8 cellular contexts compared by ENCODE assay signal in genomic region chr10:119209050-119209735, GRCh38. TPM values are rescaled to one million over a fixed set of nuclear protein-coding genes. Genes with fewer than 3 reads are reported as not detected.
DNase-seq lines count a peak whose midpoint lies in the region; ATAC-seq, FAIRE-seq and TF ChIP-seq lines count a peak whose summit lies in the region.

No MANE protein-coding gene starts in this region.

- TF ChIP-seq CTCF in AG09319 (IDR thresholded peaks at IDR 0.05; ENCODE audit: low read depth, low read length): peak; percentile 87
- peak; percentile 68 to 82 (median 74) for TF ChIP-seq CTCF in heart left ventricle (IDR thresholded peaks at IDR 0.05)
- TF ChIP-seq CTCF in uterus (IDR thresholded peaks at IDR 0.05): peak; percentile 63 to 82 (median 76)

- WGBS in heart left ventricle, 4 donors: 2 to 4% (median 3%) methylated on average over 15 of the region's 15 CpGs

- no peaks in the 10 kb centered on the region for H3K27me3 ChIP-seq in adipocyte (replicated peaks; ENCODE audit: control insufficient read depth, insufficient read depth, low read length)
- H3K27me3 ChIP-seq in heart left ventricle: no peaks in the 10 kb centered on the region
- H3K27me3 ChIP-seq in uterus: no peaks in the 10 kb centered on the region

- intact Hi-C loops in heart left ventricle (cut with DNase I) (loop anchor here in 7 of 10 donors (2.0 to 10.0 kb wide), 12 partner anchors 43 to 386 kb away; partner anchors contain the start of gene TIAL1 (in 1 of the 7)), uterus (cut with DNase I; ENCODE audit: low total_unique reads) (loop anchor here (5.0 kb wide), 1 partner anchor 43 kb away; no protein-coding TSS in a partner anchor)

- H3K27ac ChIP-seq in SK-N-MC (peak overlapping the region; percentile 88), heart left ventricle (peak overlapping the region; percentile 93 to 100 (median 98)), uterus (peak overlapping the region; percentile 99 to 100)

- H3K4me1 ChIP-seq in adipocyte (ENCODE audit: control insufficient read depth, insufficient read depth, low read length) (peaks cover 57% of the 10 kb centered on the region), heart left ventricle (peaks cover 3 to 69% (median 51%) of the 10 kb centered on the region in 12 donors), uterus (peaks cover 0 to 6% of the 10 kb centered on the region in 2 donors)

- H3K9ac ChIP-seq in SK-N-MC (ENCODE audit: insufficient read length) (peak overlapping the region; percentile 81), adipocyte (ENCODE audit: low read length) (peak overlapping the region; percentile 90)

- FAIRE-seq in H54 (lab: Jason Lieb, UNC): no peak

- ATAC-seq in heart left ventricle (peak in 2 of 4 donors; percentile 29 to 30), GM21723 (IDR thresholded peaks at IDR 0.05; ENCODE audit: unreplicated experiment) (no peak)

- TF ChIP-seq POLR2A in H54 (IDR thresholded peaks at IDR 0.05; ENCODE audit: low read depth, low read length): no peak
- TF ChIP-seq POLR2A in heart left ventricle (IDR thresholded peaks at IDR 0.05): no peak
- TF ChIP-seq POLR2A in uterus (IDR thresholded peaks at IDR 0.05): no peak

- peaks cover 4% of the 10 kb centered on the region; the same call in 1 of the 2 replicates for H3K36me3 ChIP-seq in SK-N-MC (ENCODE audit: insufficient read depth, low read length)
- no peaks in the 10 kb centered on the region for H3K36me3 ChIP-seq in adipocyte (ENCODE audit: control insufficient read depth, insufficient read depth, low read length, severe bottlenecking)
- H3K36me3 ChIP-seq in heart left ventricle: peaks cover 0 to 10% (median 4%) of the 10 kb centered on the region in 9 donors
- no peaks in the 10 kb centered on the region for H3K36me3 ChIP-seq in uterus

- no peaks in the 10 kb centered on the region for H3K9me3 ChIP-seq in SK-N-MC (ENCODE audit: low read depth, low read length)
- no peaks in the 10 kb centered on the region for H3K9me3 ChIP-seq in adipocyte (ENCODE audit: control insufficient read depth, low read length)
- no peaks in the 10 kb centered on the region for H3K9me3 ChIP-seq in heart left ventricle
- no peaks in the 10 kb centered on the region for H3K9me3 ChIP-seq in uterus

- DNase-seq in AG09319 (ENCODE audit: extremely low read depth, low read depth) (no peak), H54 (ENCODE audit: insufficient read length, low spot score) (peak; percentile 42), SK-N-MC (ENCODE audit: low read depth, low spot score) (no peak), adipocyte (ENCODE audit: low read depth) (peak; percentile 96), heart left ventricle (peak; percentile 68 to 81 (median 72)), pons (ENCODE audit: low spot score) (peak; percentile 53), uterus (peak; percentile 64 to 77)

- H3K4me3 ChIP-seq in SK-N-MC: peak overlapping the region; percentile 86
- H3K4me3 ChIP-seq in adipocyte (ENCODE audit: low read length): peak overlapping the region; percentile 95
- H3K4me3 ChIP-seq in heart left ventricle: peak overlapping the region; percentile 74 to 100 (median 92)
- peak overlapping the region; percentile 70 to 90 for H3K4me3 ChIP-seq in uterus

RNA-seq across cellular contexts. Expression of gene GRK5, which starts 1.8 kb away (rescaled TPM):
- total RNA-seq in heart left ventricle (10 to 100 TPM; 17.0 to 58.0 (median 32.2) TPM), uterus (10 to 100 TPM; 11.6 to 34.6 (median 14.1) TPM)
- polyA plus RNA-seq in heart left ventricle: 10 to 100 TPM; 13.1 to 27.6 TPM

RNA-seq across cellular contexts. Expression of gene PRDX3, which starts 30.6 kb away (rescaled TPM):
- total RNA-seq in heart left ventricle (100 to 1,000 TPM; 199 to 385 (median 267) TPM), uterus (100 to 1,000 TPM in 3 of 4 donors, 10 to 100 TPM in 1; 90.6 to 231 (median 141) TPM)
- 100 to 1,000 TPM; 130 to 257 TPM for polyA plus RNA-seq in heart left ventricle

RNA-seq across cellular contexts. Expression of gene SFXN4, which starts 43.7 kb away (rescaled TPM):
- 10 to 100 TPM; 33.2 to 48.9 (median 39.6) TPM for total RNA-seq in heart left ventricle
- 10 to 100 TPM; 60.6 to 68.5 TPM for polyA plus RNA-seq in heart left ventricle
- total RNA-seq in uterus: 10 to 100 TPM in 3 of 4 donors, 1 to 10 TPM in 1; 1.2 to 22.1 (median 14.8) TPM

Comparison
In these comparisons a context has a peak if more than half of its experiments do, and no peak if none do; other contexts are left out.
1. DNase-seq: peak in H54 (single experiment), adipocyte (single experiment), heart left ventricle (5 of 5), pons (single experiment) and uterus (2 of 2); none in AG09319 (single experiment) and SK-N-MC (single experiment).
2. Peak in every context shown above with its lines, with median percentiles within 50 percentile points of each other: CTCF ChIP-seq, H3K27ac ChIP-seq and H3K4me3 ChIP-seq.